8 cellular contexts compared by ENCODE assay signal in the genomic region with DNA sequence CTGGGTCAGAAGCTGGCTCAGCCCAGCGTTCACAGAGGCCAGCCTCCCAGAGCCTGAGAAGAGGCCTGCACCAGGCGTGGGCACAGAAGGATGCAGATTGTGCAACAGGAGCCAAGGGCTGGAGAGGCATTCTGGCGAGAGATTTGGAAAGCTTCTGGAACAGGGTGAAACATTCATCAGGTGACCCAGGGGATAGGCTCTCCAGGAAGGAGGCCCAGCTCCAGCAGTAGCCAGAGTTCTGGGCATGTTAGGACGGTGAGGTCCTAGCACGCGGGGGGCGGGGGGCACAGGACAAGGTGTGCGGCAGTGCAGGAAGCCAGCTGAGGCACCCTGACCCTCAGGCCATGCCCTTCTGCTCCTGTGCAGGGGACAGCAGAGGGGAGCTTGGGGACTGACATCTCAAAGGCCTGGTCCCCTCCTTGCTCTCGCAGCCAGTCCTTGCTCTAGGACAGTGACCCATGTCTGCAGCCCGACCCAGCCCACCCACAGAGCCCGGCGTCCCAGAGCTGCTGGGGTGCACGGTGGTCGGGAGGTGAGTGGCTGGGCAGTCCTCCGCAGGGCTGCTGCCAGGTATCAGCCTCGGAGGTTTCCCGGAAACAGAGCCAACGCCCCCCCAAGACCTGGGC.
DNase-seq lines count a peak whose midpoint lies in the region; ATAC-seq and TF ChIP-seq lines count a peak whose summit lies in the region.

No MANE protein-coding gene starts in this region.

- DNase-seq in T-helper 2 cell treated with Interferon-gamma antibody and Interleukin-4, amounts not matched to agents 5 μg/mL and 100 μg/mL, for 36 hours (ENCODE audit: low spot score), result no peak
- no peak for DNase-seq in T-helper 2 cell
- peak; percentile 71 to 86 for DNase-seq in foreskin fibroblast
- DNase-seq in posterior vena cava (ENCODE audit: low spot score), result peak; percentile 83
- DNase-seq in NCI-H146 (lab: John Stamatoyannopoulos, UW), result no peak
- DNase-seq in NCI-H1436 (lab: John Stamatoyannopoulos, UW), result no peak

- TF ChIP-seq CTCF in foreskin fibroblast (IDR thresholded peaks at IDR 0.05; ENCODE audit: low read depth, low read length), result no peak

- H3K36me3 Mint-ChIP-seq in T-helper 2 cell treated with Interferon-gamma antibody and Interleukin-4, amounts not matched to agents 5 μg/mL and 100 μg/mL, for 36 hours (ENCODE audit: low read depth), result peaks cover 7% of the 10 kb centered on the region
- peaks cover 12% of the 10 kb centered on the region for H3K36me3 Mint-ChIP-seq in T-helper 1 cell treated with Interleukin-12 subunit alpha and Interleukin-12 subunit beta and Interleukin-4 antibody, amounts not matched to agents 30 μg/mL and 1 μg/mL, for 36 hours (ENCODE audit: low read depth)

- peak overlapping the region; percentile 86 for H3K27ac Mint-ChIP-seq in T-helper 2 cell treated with Interferon-gamma antibody and Interleukin-4, amounts not matched to agents 5 μg/mL and 100 μg/mL, for 36 hours
- H3K27ac Mint-ChIP-seq in T-helper 1 cell treated with Interleukin-12 subunit alpha and Interleukin-12 subunit beta and Interleukin-4 antibody, amounts not matched to agents 30 μg/mL and 1 μg/mL, for 36 hours, result peak overlapping the region; percentile 77

- peak overlapping the region in 1 of 2 donors; percentile 45 for H3K4me3 ChIP-seq in foreskin fibroblast (ENCODE audit: low read depth in 1 of 2, low read length in 2 of 2)

- H3K9me3 Mint-ChIP-seq in T-helper 2 cell treated with Interferon-gamma antibody and Interleukin-4, amounts not matched to agents 5 μg/mL and 100 μg/mL, for 36 hours, result peaks cover 16% of the 10 kb centered on the region
- H3K9me3 Mint-ChIP-seq in T-helper 1 cell treated with Interleukin-12 subunit alpha and Interleukin-12 subunit beta and Interleukin-4 antibody, amounts not matched to agents 30 μg/mL and 1 μg/mL, for 36 hours, result peaks cover 16% of the 10 kb centered on the region

- no peaks in the 10 kb centered on the region for H3K27me3 Mint-ChIP-seq in T-helper 2 cell treated with Interferon-gamma antibody and Interleukin-4, amounts not matched to agents 5 μg/mL and 100 μg/mL, for 36 hours (ENCODE audit: low read depth)
- peaks cover 3% of the 10 kb centered on the region for H3K27me3 Mint-ChIP-seq in T-helper 1 cell treated with Interleukin-12 subunit alpha and Interleukin-12 subunit beta and Interleukin-4 antibody, amounts not matched to agents 30 μg/mL and 1 μg/mL, for 36 hours (ENCODE audit: low read depth)

- intact Hi-C loops in posterior vena cava (cut with DNase I), result loop anchor here (10.0 kb wide), 3 partner anchors 110 to 270 kb away; a partner anchor contains a TSS

- peak overlapping the region; percentile 76 for H3K4me3 Mint-ChIP-seq in T-helper 2 cell treated with Interferon-gamma antibody and Interleukin-4, amounts not matched to agents 5 μg/mL and 100 μg/mL, for 36 hours
- peak overlapping the region; percentile 73 for H3K4me3 Mint-ChIP-seq in T-helper 1 cell treated with Interleukin-12 subunit alpha and Interleukin-12 subunit beta and Interleukin-4 antibody, amounts not matched to agents 30 μg/mL and 1 μg/mL, for 36 hours

- peaks cover 38% of the 10 kb centered on the region for H3K4me1 Mint-ChIP-seq in T-helper 2 cell treated with Interferon-gamma antibody and Interleukin-4, amounts not matched to agents 5 μg/mL and 100 μg/mL, for 36 hours (ENCODE audit: low read depth)
- peaks cover 41% of the 10 kb centered on the region for H3K4me1 Mint-ChIP-seq in T-helper 1 cell treated with Interleukin-12 subunit alpha and Interleukin-12 subunit beta and Interleukin-4 antibody, amounts not matched to agents 30 μg/mL and 1 μg/mL, for 36 hours (ENCODE audit: low read depth)

- ATAC-seq in HG03460 (IDR thresholded peaks at IDR 0.05; ENCODE audit: unreplicated experiment), result no peak

Comparison
In these comparisons a context has a peak if more than half of its experiments do, and no peak if none do; other contexts are left out.
1. DNase-seq: peak in foreskin fibroblast (2 of 2) and posterior vena cava (single experiment); none in T-helper 2 cell treated with Interferon-gamma antibody and Interleukin-4, amounts not matched to agents 5 μg/mL and 100 μg/mL, for 36 hours (single experiment), T-helper 2 cell (0 of 5), NCI-H146 (single experiment) and NCI-H1436 (single experiment).